8 cellular contexts compared by ENCODE assay signal in the genomic region with DNA sequence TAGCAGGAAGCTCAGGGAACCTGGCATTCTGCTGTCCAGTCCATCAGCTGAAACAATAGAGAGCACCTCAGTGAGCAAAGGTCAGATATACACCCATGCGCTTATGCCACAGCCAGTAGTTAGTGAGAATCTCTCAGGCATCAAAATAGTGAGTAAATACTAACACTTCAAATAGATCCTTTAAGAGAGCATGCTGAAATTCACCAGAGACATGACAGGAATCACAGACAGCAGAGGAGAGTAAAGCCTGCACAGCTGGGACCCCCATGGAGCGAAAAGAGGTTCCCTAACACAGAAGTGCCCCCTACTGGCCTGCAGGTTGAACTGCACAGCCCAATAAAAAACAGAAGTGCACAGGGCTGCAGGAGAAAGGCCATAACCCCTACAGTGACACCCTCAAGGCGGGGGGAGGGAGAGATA. TPM values are rescaled to one million over a fixed set of nuclear protein-coding genes. Genes with fewer than 3 reads are reported as not detected.
A peak's percentile ranks its signal among the peaks of the same experiment; 100 is the strongest.
DNase-seq lines count a peak whose midpoint lies in the region; ATAC-seq and TF ChIP-seq lines count a peak whose summit lies in the region.

No MANE protein-coding gene starts in this region.

- H4K20me1 ChIP-seq in OCI-LY3 (ENCODE audit: insufficient read depth, low read length) (no peaks in the 10 kb centered on the region), osteoblast (ENCODE audit: insufficient read depth, low read length) (no peaks in the 10 kb centered on the region)

- peaks cover 2% of the 10 kb centered on the region; the same call in 1 of the 2 replicates for H3K4me1 ChIP-seq in OCI-LY3 (ENCODE audit: low read length)
- H3K4me1 ChIP-seq in osteoblast (ENCODE audit: insufficient read depth, low read length): no peaks in the 10 kb centered on the region

- H3K9me3 ChIP-seq in OCI-LY3 (ENCODE audit: insufficient read depth, low read length): no peaks in the 10 kb centered on the region
- no peaks in the 10 kb centered on the region for H3K9me3 ChIP-seq in osteoblast (ENCODE audit: low read depth, low read length)

- H2AFZ ChIP-seq in OCI-LY3 (ENCODE audit: low read depth, low read length): no peak overlapping the region
- no peak overlapping the region for H2AFZ ChIP-seq in osteoblast (ENCODE audit: low read length)

- H3K79me2 ChIP-seq in OCI-LY3 (ENCODE audit: low read length) (no peaks in the 10 kb centered on the region), osteoblast (ENCODE audit: insufficient read depth, low read length) (no peaks in the 10 kb centered on the region)

- no peak overlapping the region for H3K9ac ChIP-seq in OCI-LY3 (ENCODE audit: low read length)

- H3K4me2 ChIP-seq in OCI-LY3 (ENCODE audit: low read length): no peak overlapping the region; the same call in 1 of the 2 replicates
- H3K4me2 ChIP-seq in osteoblast (ENCODE audit: insufficient read depth, low read length): no peak overlapping the region

- H3K36me3 ChIP-seq in OCI-LY3 (replicated peaks; ENCODE audit: low read depth, low read length): no peaks in the 10 kb centered on the region
- no peaks in the 10 kb centered on the region for H3K36me3 ChIP-seq in osteoblast (ENCODE audit: insufficient read depth, low read length)

- TF ChIP-seq CTCF in OCI-LY3 (IDR thresholded peaks at IDR 0.05; ENCODE audit: low read depth, low read length): peak; percentile 57
- TF ChIP-seq CTCF in osteoblast (IDR thresholded peaks at IDR 0.05; ENCODE audit: extremely low read depth, low read depth, low read length): peak; percentile 53

- DNase-seq in cardiac septum (ENCODE audit: low spot score) (peak; percentile 39), Right ventricle myocardium inferior (ENCODE audit: missing footprints) (no peak), dermis blood vessel endothelial cell (peak; percentile 31), osteoblast (ENCODE audit: insufficient read length, low spot score, missing footprints) (no peak), hepatic stellate cell (ENCODE audit: low spot score) (no peak)

- no peak overlapping the region for H3K27ac ChIP-seq in OCI-LY3 (ENCODE audit: low read length)
- no peak overlapping the region for H3K27ac ChIP-seq in osteoblast (ENCODE audit: low read depth, low read length)

- intact Hi-C loops in cardiac septum (cut with DNase I) (no loop called here), Right ventricle myocardium inferior (cut with DNase I) (no loop called here)

- no peak for ATAC-seq in Right ventricle myocardium inferior
- no peak for ATAC-seq in HG02610 (IDR thresholded peaks at IDR 0.05; ENCODE audit: unreplicated experiment)
- ATAC-seq in GM18873 (IDR thresholded peaks at IDR 0.05; ENCODE audit: low FRiP score, unreplicated experiment): no peak

- no peaks in the 10 kb centered on the region for H3K27me3 ChIP-seq in OCI-LY3 (ENCODE audit: low read depth, low read length)
- H3K27me3 ChIP-seq in osteoblast (ENCODE audit: insufficient read depth, low read length): no peaks in the 10 kb centered on the region

- H3K4me3 ChIP-seq in OCI-LY3 (ENCODE audit: low read length): no peak overlapping the region
- H3K4me3 ChIP-seq in osteoblast (ENCODE audit: insufficient read depth, low read length): no peak overlapping the region

RNA-seq across cellular contexts. Expression of gene ANTXRL, which starts 57.6 kb away (rescaled TPM):
- total RNA-seq in cardiac septum (not detected), Right ventricle myocardium inferior (not detected), dermis blood vessel endothelial cell (not detected in 2 replicates), osteoblast (not detected in 2 replicates)

Comparison
In these comparisons a context has a peak if more than half of its experiments do, and no peak if none do; other contexts are left out.
1. DNase-seq: peak in cardiac septum (single experiment) and dermis blood vessel endothelial cell (single experiment); none in Right ventricle myocardium inferior (single experiment), osteoblast (single experiment) and hepatic stellate cell (single experiment).